In the genomic region with DNA sequence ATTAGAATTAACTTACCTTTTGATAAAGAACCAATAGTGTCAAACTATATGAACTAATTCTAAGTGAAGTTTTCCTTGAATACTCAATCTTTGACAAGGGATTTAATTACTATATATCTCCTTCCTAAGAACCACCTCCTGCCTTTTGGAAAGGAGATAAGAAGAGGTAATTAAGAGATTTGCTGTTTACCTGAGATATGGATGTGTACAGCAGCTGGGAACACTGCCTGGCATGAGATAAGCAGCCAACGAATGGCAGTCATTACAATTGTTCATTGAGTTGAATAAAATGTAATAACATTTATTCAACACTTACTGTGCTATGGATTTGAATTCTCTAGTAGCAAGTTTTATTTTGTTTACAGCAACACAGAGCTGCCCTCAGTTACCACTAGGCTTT, we compare ENCODE assay signal across 21 cellular contexts.
"Had no signal": no experiment of that assay in that cellular context is flagged by ENCODE, and none has a peak within 500 bp of the region (broad histone marks: within the 10 kb centered on the region; RNA-seq: fewer than 3 reads in every experiment).

No MANE protein-coding gene starts in this region.

- H3K9me3 ChIP-seq: psoas muscle, right lobe of liver, testis, tibial nerve had no signal

- DNase-seq: cortex of kidney; dorsolateral prefrontal cortex; effector CD8-positive, alpha-beta T cell; immature natural killer cell; left ventricle myocardium inferior; mesenchymal stem cell; naive thymus-derived CD4-positive, alpha-beta T cell; nephron progenitor cell; psoas muscle; retina; right lobe of liver; spleen; stimulated activated CD4-positive, alpha-beta T cell treated with anti-CD3 and anti-CD28 coated beads, Interleukin-15, amount 100 ng/mL, for 24 hours; stimulated activated CD4-positive, alpha-beta T cell treated with anti-CD3 and anti-CD28 coated beads, Interleukin-1b, Interleukin-23, amount 100 ng/mL, for 48 hours; stimulated activated CD4-positive, alpha-beta T cell treated with anti-CD3 and anti-CD28 coated beads, Interleukin-4, amount 100 ng/mL, for 24 hours; testis had no signal

- H3K27ac ChIP-seq: left ventricle myocardium inferior, psoas muscle, right lobe of liver, spleen, testis, tibial nerve had no signal

- ATAC-seq: esophagus mucosa; naive thymus-derived CD4-positive, alpha-beta T cell; psoas muscle; right lobe of liver; stimulated activated memory B cell treated with anti-CD40 and anti-IgM and Interleukin-4, amounts not matched to agents 10 μg/mL and 1 μg/mL and 100 μg/mL, for 72 hours had no signal

- H3K4me3 Mint-ChIP-seq: immature natural killer cell; naive thymus-derived CD4-positive, alpha-beta T cell; nephron progenitor cell; stimulated activated memory B cell treated with anti-CD40 and anti-IgM and Interleukin-4, amounts not matched to agents 10 μg/mL and 1 μg/mL and 100 μg/mL, for 72 hours; stimulated activated naive CD8-positive, alpha-beta T cell treated with anti-CD3 and anti-CD28 coated beads, Interleukin-15, Interleukin-2, amounts not matched to agents 100 ng/mL and 50 ng/mL, for 24 hours had no signal

- H3K9me3 Mint-ChIP-seq: nephron progenitor cell had no signal

- H3K36me3 Mint-ChIP-seq: naive thymus-derived CD4-positive, alpha-beta T cell; stimulated activated memory B cell treated with anti-CD40 and anti-IgM and Interleukin-4, amounts not matched to agents 10 μg/mL and 1 μg/mL and 100 μg/mL, for 72 hours had no signal

- H3K27me3 ChIP-seq: dorsolateral prefrontal cortex, right lobe of liver, spleen, testis, tibial nerve had no signal

- H3K27me3 Mint-ChIP-seq: naive thymus-derived CD4-positive, alpha-beta T cell; stimulated activated memory B cell treated with anti-CD40 and anti-IgM and Interleukin-4, amounts not matched to agents 10 μg/mL and 1 μg/mL and 100 μg/mL, for 72 hours; stimulated activated naive CD8-positive, alpha-beta T cell treated with anti-CD3 and anti-CD28 coated beads, Interleukin-15, Interleukin-2, amounts not matched to agents 100 ng/mL and 50 ng/mL, for 24 hours had no signal

- H3K4me1 Mint-ChIP-seq: immature natural killer cell; naive thymus-derived CD4-positive, alpha-beta T cell; nephron progenitor cell; stimulated activated memory B cell treated with anti-CD40 and anti-IgM and Interleukin-4, amounts not matched to agents 10 μg/mL and 1 μg/mL and 100 μg/mL, for 72 hours had no signal

- H3K27ac Mint-ChIP-seq: immature natural killer cell; naive thymus-derived CD4-positive, alpha-beta T cell; nephron progenitor cell; stimulated activated memory B cell treated with anti-CD40 and anti-IgM and Interleukin-4, amounts not matched to agents 10 μg/mL and 1 μg/mL and 100 μg/mL, for 72 hours; stimulated activated naive CD8-positive, alpha-beta T cell treated with anti-CD3 and anti-CD28 coated beads, Interleukin-15, Interleukin-2, amounts not matched to agents 100 ng/mL and 50 ng/mL, for 24 hours had no signal

- H3K36me3 ChIP-seq: left ventricle myocardium inferior, right lobe of liver, spleen, tibial nerve had no signal

- H3K4me1 ChIP-seq: left ventricle myocardium inferior, psoas muscle, right lobe of liver, spleen, testis, tibial nerve had no signal

- H3K4me3 ChIP-seq: dorsolateral prefrontal cortex, left ventricle myocardium inferior, lung, psoas muscle, right lobe of liver, spleen, testis, tibial nerve had no signal
